14 cellular contexts compared by ENCODE assay signal in genomic region chr22:42419328-42419881, GRCh38. TPM values are rescaled to one million over a fixed set of nuclear protein-coding genes. Genes with fewer than 3 reads are reported as not detected.
DNase-seq lines count a peak whose midpoint lies in the region; ATAC-seq, FAIRE-seq and TF ChIP-seq lines count a peak whose summit lies in the region.
"Had no signal": no experiment of that assay in that cellular context is flagged by ENCODE, and none has a peak within 500 bp of the region (broad histone marks: within the 10 kb centered on the region; RNA-seq: fewer than 3 reads in every experiment).

No MANE protein-coding gene starts in this region.

- no peak overlapping the region for H3K27ac ChIP-seq in H1 (ENCODE audit: low read depth, low read length)
- H3K27ac ChIP-seq: SJSA1 had no signal

- H4K8ac ChIP-seq in H1 (ENCODE audit: extremely low read depth, insufficient read depth, low read length), result peak overlapping the region; percentile 1; the same call in 1 of the 2 replicates

- no peak overlapping the region for H2BK12ac ChIP-seq in H1 (ENCODE audit: low read depth, low read length)

- TF ChIP-seq POLR2A in GM12892 (IDR thresholded peaks at IDR 0.05; ENCODE audit: low read depth, low read length) (peak; percentile 51; the same call in 1 of the 2 replicates), H1 (IDR thresholded peaks at IDR 0.05; ENCODE audit: control extremely low read depth in 1 of 2, low read depth in 2 of 2, low read length in 2 of 2) (no peak)

- CTCF ChIA-PET in H1 (lab: Charles Lee; ENCODE audit: partially characterized antibody), result interaction anchor here (0.8 to 9.9 kb wide), 4 partner anchors 8 to 53 kb away, joined by 3 to 46 read pairs (median 6); no protein-coding TSS in a partner anchor

- H3K56ac ChIP-seq in H1 (replicated peaks; ENCODE audit: insufficient read length, low read depth, low read length), result no peak overlapping the region

- no peak overlapping the region for H4K5ac ChIP-seq in H1 (ENCODE audit: insufficient read length, low read depth, low read length)

- H3K14ac ChIP-seq in H1 (ENCODE audit: insufficient read length), result no peak overlapping the region

- no peak for TF ChIP-seq CTCF in H1 (IDR thresholded peaks at IDR 0.05; ENCODE audit: control extremely low read depth in 1 of 3, insufficient read depth in 1 of 3, low read depth in 1 of 3, low read length in 3 of 3)

- no peaks in the 10 kb centered on the region for H4K20me1 ChIP-seq in H1 (replicated peaks in 1 of 2; ENCODE audit: control insufficient read depth in 1 of 2, insufficient read depth in 2 of 2, low read length in 2 of 2)

- H3K4ac ChIP-seq in H1 (replicated peaks; ENCODE audit: insufficient read length, low read depth, low read length), result no peak overlapping the region

- 85% methylated on average over 17 of the region's 17 CpGs; no CpG with 5 or more reads in 1 of the 2 experiments for WGBS in H1 (ENCODE audit: extremely low coverage in 1 of 2, insufficient coverage in 1 of 2, insufficient read length in 1 of 2, insufficient replicate concordance in 2 of 2, low coverage in 1 of 2, low lambda C conversion rate in 2 of 2, missing lambda C conversion rate in 1 of 2), 2 experiments

- FAIRE-seq in GM12892 (lab: Jason Lieb, UNC) (peak; percentile 91), H1 (lab: Jason Lieb, UNC) (no peak)

- peak; percentile 60 for DNase-seq in GM12892 (ENCODE audit: insufficient read length)
- DNase-seq in H1 (ENCODE audit: low read depth in 1 of 2, low spot score in 2 of 2), result no peak
- DNase-seq in renal cortical epithelial cell (ENCODE audit: low read depth), result peak; percentile 50
- DNase-seq in stimulated activated CD4-positive, alpha-beta T cell treated with anti-CD3 and anti-CD28 coated beads, Interleukin-2, amount 100 ng/mL, for 48 hours, result no peak
- no peak for DNase-seq in HuH-7 (ENCODE audit: low spot score)
- no peak for DNase-seq in NCI-H226
- no peak for DNase-seq in stimulated activated CD4-positive, alpha-beta T cell treated with anti-CD3 and anti-CD28 coated beads, Interleukin-4, amount 100 ng/mL, for 24 hours
- DNase-seq: activated CD4-positive, CD25-positive, alpha-beta regulatory T cell treated with anti-CD3 and anti-CD28 coated beads, Interleukin-2, amount 50 U/mL, for 72 hours; Caco-2; central memory CD4-positive, alpha-beta T cell; Karpas-422; posterior cingulate gyrus had no signal

- H3K23me2 ChIP-seq in H1 (ENCODE audit: low read depth, low read length), result no peaks in the 10 kb centered on the region

- H3K9ac ChIP-seq in H1 (replicated peaks in 1 of 4; ENCODE audit: extremely low read depth in 1 of 4, low read depth in 3 of 4, low read length in 3 of 4), result no peak overlapping the region

- no peak overlapping the region for H3K23ac ChIP-seq in H1 (ENCODE audit: insufficient read length)

- H3K4me1 ChIP-seq in H1 (replicated peaks in 1 of 4; ENCODE audit: control insufficient read depth in 3 of 4, insufficient read depth in 4 of 4, low read length in 3 of 4), result peaks cover 0 to 6% (median under 1%) of the 10 kb centered on the region in 4 experiments; a peak in 4 of 7 replicates
- H3K4me1 ChIP-seq: Caco-2, SJSA1 had no signal

- no peak overlapping the region for H3K4me2 ChIP-seq in H1 (ENCODE audit: insufficient read depth in 1 of 2, low read depth in 2 of 2, low read length in 2 of 2)

- H2AK5ac ChIP-seq in H1 (ENCODE audit: low read depth, low read length), result no peak overlapping the region

- no peaks in the 10 kb centered on the region for H3K27me3 ChIP-seq in H1 (replicated peaks in 1 of 4; ENCODE audit: control insufficient read depth in 3 of 4, extremely low read depth in 1 of 4, insufficient read depth in 3 of 4, low read length in 3 of 4)

- no peaks in the 10 kb centered on the region for H3K79me1 ChIP-seq in H1 (ENCODE audit: low read depth, low read length)

- no peak overlapping the region for H2BK120ac ChIP-seq in H1 (replicated peaks; ENCODE audit: low read depth, low read length)

- no peaks in the 10 kb centered on the region for H3K9me3 ChIP-seq in H1 (ENCODE audit: insufficient read depth in 2 of 2, low read depth in 1 of 2, low read length in 1 of 2)
- H3K9me3 ChIP-seq: Caco-2, SJSA1 had no signal

- H2BK15ac ChIP-seq in H1 (ENCODE audit: low read length), result peak overlapping the region; percentile 31; the same call in 1 of the 2 replicates

- no peaks in the 10 kb centered on the region for H3K79me2 ChIP-seq in H1 (ENCODE audit: control insufficient read depth in 1 of 2, insufficient read depth in 2 of 2, low read length in 2 of 2)

- H2AFZ ChIP-seq in H1 (ENCODE audit: low read length), result no peak overlapping the region

- no peak overlapping the region for H2BK20ac ChIP-seq in H1 (ENCODE audit: low read length)

- H3K18ac ChIP-seq in H1 (ENCODE audit: extremely low read depth, low read length), result no peak overlapping the region; the same call in 1 of the 2 replicates

- no peak overlapping the region for H3K4me3 ChIP-seq in H1 (ENCODE audit: extremely low read depth in 1 of 4, insufficient read depth in 2 of 4, low read depth in 3 of 4, low read length in 4 of 4)
- H3K4me3 ChIP-seq: SJSA1 had no signal

- POLR2A ChIA-PET in H1 (lab: Charles Lee; ENCODE audit: partially characterized antibody), result interaction anchor here (0.5 to 1.3 kb wide), 3 partner anchors 13 to 480 kb away, joined by 3 to 4 read pairs (median 3); partner anchors contain the start of gene NFAM1

- no peak overlapping the region for H4K91ac ChIP-seq in H1 (replicated peaks; ENCODE audit: insufficient read length, low read length)

- no peak overlapping the region for H2BK5ac ChIP-seq in H1 (ENCODE audit: low read depth, low read length)

- peak; percentile 44 for ATAC-seq in HG03378 (IDR thresholded peaks at IDR 0.05; ENCODE audit: unreplicated experiment)

- H3K36me3 ChIP-seq in H1 (ENCODE audit: control insufficient read depth in 2 of 4, insufficient read depth in 4 of 4, low read length in 3 of 4), result no peaks in the 10 kb centered on the region
- H3K36me3 ChIP-seq: SJSA1 had no signal

- TF ChIP-seq RAD21 in H1 (IDR thresholded peaks at IDR 0.05 in 1 of 2, conservative IDR thresholded peaks at IDR 0.05 in 1 of 2; ENCODE audit: low read depth in 2 of 2, low read length in 2 of 2), result no peak

- TF ChIP-seq EP300 in H1 (IDR thresholded peaks at IDR 0.05; ENCODE audit: borderline replicate concordance in 1 of 2, low read depth in 2 of 2, low read length in 2 of 2), result no peak

TF ChIP-seq in H1, 55 proteins besides CTCF, POLR2A, EP300 and RAD21:
- TF ChIP-seq TEAD4 (IDR thresholded peaks at IDR 0.05; ENCODE audit: low read depth, low read length) (no peak), SIX5 (IDR thresholded peaks at IDR 0.05; ENCODE audit: low read depth, low read length) (no peak), SUZ12 (IDR thresholded peaks at IDR 0.05; ENCODE audit: low read length) (no peak), TAF7 (optimal IDR thresholded peaks at IDR 0.05; ENCODE audit: borderline replicate concordance, low read depth, low read length) (no peak), MAX (IDR thresholded peaks at IDR 0.05) (no peak), KDM1A (IDR thresholded peaks at IDR 0.05; ENCODE audit: borderline replicate concordance, low read length) (no peak), CTBP2 (IDR thresholded peaks at IDR 0.05; ENCODE audit: borderline replicate concordance, insufficient read depth, insufficient read length, low read length) (no peak), CEBPB (IDR thresholded peaks at IDR 0.05; ENCODE audit: low read depth, low read length) (no peak), POU5F1 (IDR thresholded peaks at IDR 0.05; ENCODE audit: low read depth, low read length) (no peak), SP1 (IDR thresholded peaks at IDR 0.05; ENCODE audit: low read depth, low read length) (no peak), TAF1 (IDR thresholded peaks at IDR 0.05; ENCODE audit: low read depth, low read length) (no peak), YY1 (IDR thresholded peaks at IDR 0.05; ENCODE audit: low read depth, low read length) (no peak), SP4 (IDR thresholded peaks at IDR 0.05; ENCODE audit: low read length) (no peak), TCF12 (IDR thresholded peaks at IDR 0.05; ENCODE audit: low read depth, low read length) (no peak), SP2 (IDR thresholded peaks at IDR 0.05; ENCODE audit: low read length) (no peak), BACH1 (IDR thresholded peaks at IDR 0.05; ENCODE audit: low read length) (no peak), MAFK (IDR thresholded peaks at IDR 0.05; ENCODE audit: low read depth, low read length) (no peak), PHF8 (conservative IDR thresholded peaks at IDR 0.05; ENCODE audit: low read depth, low read length) (no peak), EZH2 (IDR thresholded peaks at IDR 0.05; ENCODE audit: low read depth, low read length, severe bottlenecking) (no peak)

RNA-seq across cellular contexts. Expression of gene NFAM1, which starts 12.8 kb away (rescaled TPM):
- 0.32 TPM for polyA plus RNA-seq in GM12892 (2012; ENCODE audit: missing spikeins)
- 0.61 and 0.73 TPM in 2 replicates for total RNA-seq in H1 (2021; fragmentation: NEBNext Ultra II Directional; extraction: Animal tissue kit (Norgen Biotek cat#: 25700))
- 0.50 and 0.62 TPM in 2 replicates for polyA plus RNA-seq in H1 (2011; rRNA removed)
- polyA plus RNA-seq in H1 (2011; cell fraction: cytosol; rRNA removed), result 0.37 TPM
- 0.54 TPM for polyA plus RNA-seq in H1 (2011; cell fraction: nucleus; rRNA removed)
- polyA plus RNA-seq in H1 (2012, experiment 1 of 2), result 0.80 to 1.1 TPM (median 0.92 TPM) in 4 replicates
- polyA plus RNA-seq in H1 (2012, experiment 2 of 2), result 0.64 TPM
- polyA plus RNA-seq in H1 (2013, experiment 1 of 2), result 0.26 TPM
- polyA plus RNA-seq in H1 (2013, experiment 2 of 2), result 0.35 TPM
- 0.54 and 0.59 TPM in 2 replicates for polyA minus RNA-seq in H1 (2011; rRNA and poly(A)+ RNA removed)
- polyA minus RNA-seq in H1 (2011; cell fraction: cytosol; rRNA and poly(A)+ RNA removed), result 0.51 TPM
- polyA minus RNA-seq in H1 (2011; cell fraction: nucleus; rRNA and poly(A)+ RNA removed), result 0.50 TPM
- under 0.01 and 0.75 TPM in 2 replicates for total RNA-seq in renal cortical epithelial cell
- total RNA-seq: Caco-2, SJSA1 had no signal

Comparison
In these comparisons a context has a peak if more than half of its experiments do, and no peak if none do; other contexts are left out.
1. DNase-seq: peak in GM12892 (single experiment) and renal cortical epithelial cell (single experiment); none in H1 (0 of 2), stimulated activated CD4-positive, alpha-beta T cell treated with anti-CD3 and anti-CD28 coated beads, Interleukin-2, amount 100 ng/mL, for 48 hours (0 of 2), HuH-7 (single experiment), NCI-H226 (single experiment) and stimulated activated CD4-positive, alpha-beta T cell treated with anti-CD3 and anti-CD28 coated beads, Interleukin-4, amount 100 ng/mL, for 24 hours (single experiment).